ENCODE assay signal across 29 cellular contexts in genomic region chr19:2863818-2864217, GRCh38. TPM values are rescaled to one million over a fixed set of nuclear protein-coding genes. Genes with fewer than 3 reads are reported as not detected.
"Had no signal": no experiment of that assay in that cellular context is flagged by ENCODE, and none has a peak within 500 bp of the region (broad histone marks: within the 10 kb centered on the region; RNA-seq: fewer than 3 reads in every experiment).

No MANE protein-coding gene starts in this region.

- ATAC-seq: activated T-helper 17 cell treated with anti-CD3 and anti-CD28 coated beads, Interleukin-2, amount 50 U/mL, for 72 hours; Panc1 had no signal

- DNase-seq: activated B cell treated with CpG ODN at 0.5 μM for 24 hours; activated CD4-positive, alpha-beta memory T cell treated with anti-CD3 and anti-CD28 coated beads for 36 hours; activated CD4-positive, alpha-beta T cell treated with anti-CD3 and anti-CD28 coated beads, Interleukin-2, amount 10 ng/mL, durations not matched to agents 7 days and 5 days; activated CD8-positive, alpha-beta memory T cell treated with anti-CD3 and anti-CD28 coated beads for 24 hours; activated gamma-delta T cell; activated naive CD4-positive, alpha-beta T cell treated with anti-CD3 and anti-CD28 coated beads for 36 hours; activated T-cell treated with anti-CD3 and anti-CD28 coated beads for 4 hours; activated T-cell treated with anti-CD3 and anti-CD28 coated beads, Interleukin-2, amount 50 U/mL, for 48 hours; amygdala; MG63; MV-4-11; NCI-H1092 treated with DMSO at 0.1 percent for 48 hours; NCI-H1417 treated with DMSO at 0.1 percent for 48 hours; NCI-H1694; NCI-H2029; NCI-H345; NCI-H510A; NCI-H526 treated with DMSO at 0.1 percent for 48 hours; NCI-H82; OCI-M1; SHP77 treated with DMSO at 0.1 percent for 48 hours; T-helper 2 cell; T1000 had no signal

- FAIRE-seq: astrocyte, TTC549 had no signal

- H3K9me3 ChIP-seq: MG63 had no signal

- H3K27me3 ChIP-seq: cardiac muscle cell, MG63 had no signal

- H3K36me3 ChIP-seq: cardiac muscle cell, MG63 had no signal

- H3K4me3 ChIP-seq: cardiac muscle cell, MG63 had no signal

- H3K27ac ChIP-seq: cardiac muscle cell, RWPE1 had no signal

RNA-seq across cellular contexts. Expression of gene ZNF556, which starts 3.3 kb away (rescaled TPM):
- total RNA-seq: activated B cell treated with CpG ODN at 0.5 μM for 24 hours; activated CD4-positive, alpha-beta memory T cell treated with anti-CD3 and anti-CD28 coated beads for 36 hours; activated CD4-positive, alpha-beta T cell treated with anti-CD3 and anti-CD28 coated beads, Interleukin-2, amount 10 ng/mL, durations not matched to agents 7 days and 5 days; activated naive CD4-positive, alpha-beta T cell treated with anti-CD3 and anti-CD28 coated beads for 36 hours; astrocyte had no signal

RNA-seq across cellular contexts. Expression of gene ZNF57, which starts 36.9 kb away (rescaled TPM):
- total RNA-seq: astrocyte had no signal
